Comparison of ENCODE assay signal across 10 cellular contexts in genomic region chr17:18860161-18860972, GRCh38. TPM values are rescaled to one million over a fixed set of nuclear protein-coding genes. Genes with fewer than 3 reads are reported as not detected.
DNase-seq lines count a peak whose midpoint lies in the region; FAIRE-seq and TF ChIP-seq lines count a peak whose summit lies in the region.
"Had no signal": no experiment of that assay in that cellular context is flagged by ENCODE, and none has a peak within 500 bp of the region (broad histone marks: within the 10 kb centered on the region; RNA-seq: fewer than 3 reads in every experiment).

No MANE protein-coding gene starts in this region.

- CTCF ChIA-PET in Calu3 (lab: Charles Lee) = no interaction called here

- TF ChIP-seq CTCF in Calu3 (IDR thresholded peaks at IDR 0.05; ENCODE audit: unreplicated experiment) = no peak

- H3K27me3 Mint-ChIP-seq in Calu3 (ENCODE audit: unreplicated experiment) = no peaks in the 10 kb centered on the region

- no peak overlapping the region for H2AFZ ChIP-seq in Karpas-422 (ENCODE audit: low read length)

- H3K27ac ChIP-seq in Karpas-422 (ENCODE audit: low read length) (peak overlapping the region; percentile 75), epithelial cell of prostate (peak overlapping the region; percentile 68)

- FAIRE-seq in GM19239 (lab: Jason Lieb, UNC) = peak; percentile 61
- FAIRE-seq: TTC549 had no signal

- H3K4me1 Mint-ChIP-seq in Calu3 (ENCODE audit: low read depth, unreplicated experiment) = no peaks in the 10 kb centered on the region

- peaks cover 25% of the 10 kb centered on the region for H3K36me3 Mint-ChIP-seq in Calu3 (ENCODE audit: insufficient read depth, unreplicated experiment)

- no peak overlapping the region for H3K4me3 Mint-ChIP-seq in Calu3 (ENCODE audit: low read depth, unreplicated experiment)

- H4K20me1 ChIP-seq in Karpas-422 (ENCODE audit: insufficient read depth, low read depth, low read length) = peaks cover 7% of the 10 kb centered on the region; the same call in 1 of the 2 replicates

- H3K4me3 ChIP-seq in Karpas-422 (ENCODE audit: low read length) = no peak overlapping the region
- H3K4me3 ChIP-seq: sigmoid colon had no signal

- no peaks in the 10 kb centered on the region for H3K9me3 ChIP-seq in Karpas-422 (ENCODE audit: low read length)
- H3K9me3 ChIP-seq: sigmoid colon had no signal

- no peaks in the 10 kb centered on the region for H3K9me3 Mint-ChIP-seq in Calu3 (ENCODE audit: low read depth, unreplicated experiment)

- H3K27ac Mint-ChIP-seq in Calu3 (ENCODE audit: unreplicated experiment) = no peak overlapping the region

- BruUV-seq in Calu3 (replicated peaks; lab: Mats Ljungman, UMichigan) = no TSS peak

- H3K9ac ChIP-seq in Karpas-422 (ENCODE audit: low read length) = 0 out of 2 replicates have a peak overlapping the region, but pooled peaks have one; percentile 2

- peak overlapping the region; percentile 4 for H3K4me2 ChIP-seq in Karpas-422 (ENCODE audit: low read depth, low read length, poor library complexity, severe bottlenecking)

- intact Hi-C loops in Calu3 (cut with micrococcal nuclease; ENCODE audit: unreplicated experiment) = no loop called here

- H3K4me1 ChIP-seq in Karpas-422 (ENCODE audit: low read length) = peaks cover 34% of the 10 kb centered on the region

- peaks cover 79% of the 10 kb centered on the region for H3K79me2 ChIP-seq in Karpas-422 (ENCODE audit: low read length)

- H3K27me3 ChIP-seq in Karpas-422 (ENCODE audit: low read length) = no peaks in the 10 kb centered on the region
- H3K27me3 ChIP-seq: sigmoid colon had no signal

- peak; percentile 32 for DNase-seq in CD1c-positive myeloid dendritic cell (ENCODE audit: extremely low spot score)
- peak; percentile 54 for DNase-seq in GM19239 (ENCODE audit: insufficient read length, low spot score)
- DNase-seq in Karpas-422 = no peak
- DNase-seq in epithelial cell of prostate (ENCODE audit: low read depth, low spot score) = no peak
- DNase-seq in cerebellar cortex (ENCODE audit: low spot score) = no peak
- no peak for DNase-seq in Calu3
- DNase-seq in RPMI8226 = no peak
- no peak for DNase-seq in NK-92 treated with Interleukin-12 subunit alpha and Interleukin-12 subunit beta, amount 100 ng/mL, for 24 hours (lab: John Stamatoyannopoulos, UW)
- DNase-seq: sigmoid colon had no signal

- H3K36me3 ChIP-seq in Karpas-422 (ENCODE audit: insufficient read depth, low read length) = peaks cover 12% of the 10 kb centered on the region
- H3K36me3 ChIP-seq: sigmoid colon had no signal

- no peaks in the 10 kb centered on the region for H3K9me2 ChIP-seq in Karpas-422 (replicated peaks; ENCODE audit: insufficient read depth, low read length)

RNA-seq across cellular contexts. Expression of gene PRPSAP2, which starts 2.4 kb away (rescaled TPM):
- total RNA-seq in Karpas-422 (2014; rRNA removed; shearing (Covaris generic); ENCODE audit: low replicate concordance) = 114 and 181 TPM in 2 replicates
- total RNA-seq in Calu3 (2022) = 24.6 and 33.0 TPM in 2 replicates

Comparison
In these comparisons a context has a peak if more than half of its experiments do, and no peak if none do; other contexts are left out.
1. DNase-seq: peak in CD1c-positive myeloid dendritic cell (single experiment) and GM19239 (single experiment); none in Karpas-422 (single experiment), epithelial cell of prostate (single experiment), cerebellar cortex (single experiment), Calu3 (single experiment), RPMI8226 (single experiment) and NK-92 treated with Interleukin-12 subunit alpha and Interleukin-12 subunit beta, amount 100 ng/mL, for 24 hours (single experiment).